8 cellular contexts compared by ENCODE assay signal in genomic region chr17:14784997-14785696, GRCh38.
DNase-seq lines count a peak whose midpoint lies in the region; ATAC-seq and TF ChIP-seq lines count a peak whose summit lies in the region.

No MANE protein-coding gene starts in this region.

- H3K14ac ChIP-seq in neuronal stem cell (ENCODE audit: low read length) = peak overlapping the region; percentile 10

- TF ChIP-seq CTCF in thyroid gland (IDR thresholded peaks at IDR 0.05) = no peak

- peaks cover 4 to 21% of the 10 kb centered on the region in 2 donors for H3K9me3 ChIP-seq in neuronal stem cell (replicated peaks in 1 of 2; ENCODE audit: control insufficient read depth in 2 of 2, insufficient read depth in 1 of 2, low read depth in 1 of 2, low read length in 2 of 2)
- no peaks in the 10 kb centered on the region for H3K9me3 ChIP-seq in thyroid gland

- H3K4me2 ChIP-seq in neuronal stem cell (ENCODE audit: insufficient read depth, low read length, poor library complexity, severe bottlenecking) = no peak overlapping the region

- H3K27me3 ChIP-seq in neuronal stem cell (ENCODE audit: control insufficient read depth in 3 of 3, insufficient read depth in 3 of 3, low read depth in 1 of 3, low read length in 3 of 3) = no peaks in the 10 kb centered on the region
- H3K27me3 ChIP-seq in thyroid gland = no peaks in the 10 kb centered on the region

- no peak overlapping the region for H3K23ac ChIP-seq in neuronal stem cell (ENCODE audit: low read depth, low read length, poor library complexity)

- no peak overlapping the region for H2BK12ac ChIP-seq in neuronal stem cell (ENCODE audit: low read length)

- no peak overlapping the region for H2BK15ac ChIP-seq in neuronal stem cell (ENCODE audit: low read length)

- H2AFZ ChIP-seq in neuronal stem cell (ENCODE audit: low read length) = no peak overlapping the region

- TF ChIP-seq POLR2A in thyroid gland (IDR thresholded peaks at IDR 0.05) = no peak

- peaks cover 8 to 12% of the 10 kb centered on the region in 2 donors for H3K4me1 ChIP-seq in neuronal stem cell (ENCODE audit: control insufficient read depth in 2 of 2, insufficient read depth in 1 of 2, low read depth in 1 of 2, low read length in 2 of 2)
- no peaks in the 10 kb centered on the region for H3K4me1 ChIP-seq in thyroid gland

- intact Hi-C loops in thyroid gland (cut with DNase I) = no loop called here

- ATAC-seq in GM18511 (IDR thresholded peaks at IDR 0.05; ENCODE audit: unreplicated experiment) (peak; percentile 88), HG02884 (IDR thresholded peaks at IDR 0.05; ENCODE audit: unreplicated experiment) (peak; percentile 74), HG02981 (IDR thresholded peaks at IDR 0.05; ENCODE audit: unreplicated experiment) (no peak)

- H2BK120ac ChIP-seq in neuronal stem cell (ENCODE audit: low read depth, low read length) = no peak overlapping the region

- no peak overlapping the region for H2BK5ac ChIP-seq in neuronal stem cell (ENCODE audit: low read length)

- peak; percentile 1 for DNase-seq in activated T-cell treated with anti-CD3 and anti-CD28 coated beads for 4 hours
- no peak for DNase-seq in neuronal stem cell (ENCODE audit: low spot score)
- no peak for DNase-seq in thyroid gland
- DNase-seq in T1000 (lab: John Stamatoyannopoulos, UW) = no peak
- DNase-seq in GDM1 (lab: John Stamatoyannopoulos, UW) = no peak

- H4K91ac ChIP-seq in neuronal stem cell (ENCODE audit: low read depth, low read length, poor library complexity) = no peak overlapping the region

- no peak overlapping the region for H4K8ac ChIP-seq in neuronal stem cell (ENCODE audit: low read depth, low read length)

- H3K4ac ChIP-seq in neuronal stem cell (ENCODE audit: low read length) = no peak overlapping the region

- no peak overlapping the region for H2AK5ac ChIP-seq in neuronal stem cell (ENCODE audit: low read depth, low read length)

- WGBS in neuronal stem cell (ENCODE audit: extremely low coverage in 2 of 2, insufficient read length in 2 of 2, insufficient replicate concordance in 1 of 2), 2 donors = no CpG with 5 or more reads among the region's 5 CpGs
- 67 to 96% methylated on average over 5 of the region's 5 CpGs for WGBS in thyroid gland, 2 donors

- H3K18ac ChIP-seq in neuronal stem cell (ENCODE audit: low read length) = peak overlapping the region; percentile 5

- no peaks in the 10 kb centered on the region for H3K79me1 ChIP-seq in neuronal stem cell (ENCODE audit: low read depth, low read length)

- H3K4me3 ChIP-seq in neuronal stem cell (ENCODE audit: low read length in 2 of 2) (no peak overlapping the region), thyroid gland (replicated peaks in 1 of 3) (no peak overlapping the region)

- no peak overlapping the region for H3K27ac ChIP-seq in neuronal stem cell (replicated peaks; ENCODE audit: low read length)
- H3K27ac ChIP-seq in thyroid gland = no peak overlapping the region

- no peaks in the 10 kb centered on the region for H3K36me3 ChIP-seq in neuronal stem cell (replicated peaks in 1 of 2; ENCODE audit: control insufficient read depth in 2 of 2, insufficient read depth in 2 of 2, low read length in 2 of 2)
- H3K36me3 ChIP-seq in thyroid gland = no peaks in the 10 kb centered on the region

- H3K9ac ChIP-seq in neuronal stem cell (ENCODE audit: low read depth, low read length, poor library complexity) = no peak overlapping the region
